ENCODE assay signal across 8 cellular contexts in the genomic region with DNA sequence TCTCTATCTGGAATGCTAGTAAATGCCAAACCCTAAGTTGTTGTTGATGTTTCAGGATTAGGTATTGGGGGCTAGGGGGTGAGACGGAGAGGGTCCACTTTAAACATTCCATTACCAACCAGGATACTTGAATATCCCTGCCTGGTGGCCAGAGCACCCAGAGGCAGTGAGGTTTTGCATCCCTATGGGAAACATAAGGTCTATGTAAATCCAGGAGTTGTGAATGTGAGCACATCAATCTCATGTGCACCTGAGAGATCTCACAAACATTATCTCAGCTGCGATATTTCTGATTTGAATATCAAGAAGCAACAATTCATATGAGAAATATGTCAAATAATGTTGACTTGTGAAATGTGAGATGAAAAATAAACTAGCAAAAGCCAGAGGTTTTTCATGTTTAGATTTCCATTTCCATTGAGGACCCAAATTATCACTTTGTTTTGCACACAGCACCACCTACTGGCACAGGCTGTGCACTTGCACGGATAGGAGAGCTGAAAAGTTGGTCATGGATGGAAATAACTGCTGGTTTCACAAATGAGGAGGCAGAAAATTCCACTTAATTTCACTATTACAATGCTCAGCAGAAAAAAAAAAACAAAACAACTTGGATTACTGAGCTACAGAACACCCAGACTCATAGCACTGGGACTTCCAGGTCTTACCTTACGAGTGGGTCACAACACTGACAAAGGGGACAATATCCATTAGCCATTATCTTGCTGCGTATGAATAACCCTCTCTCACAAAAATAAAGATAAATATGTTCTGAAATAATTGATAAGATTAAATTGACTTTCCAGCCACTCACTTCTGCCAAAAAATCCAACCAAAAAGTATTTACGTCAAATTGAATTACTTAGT.
DNase-seq lines count a peak whose midpoint lies in the region; ATAC-seq and TF ChIP-seq lines count a peak whose summit lies in the region.

No MANE protein-coding gene starts in this region.

- ATAC-seq in HG03565 (IDR thresholded peaks at IDR 0.05; ENCODE audit: unreplicated experiment) (peak; percentile 59), GM18867 (IDR thresholded peaks at IDR 0.05; ENCODE audit: unreplicated experiment) (no peak)

- no peaks in the 10 kb centered on the region for H3K27me3 Mint-ChIP-seq in progenitor cell of endocrine pancreas

- H3K4me3 Mint-ChIP-seq in progenitor cell of endocrine pancreas (ENCODE audit: low read depth): no peak overlapping the region

- intact Hi-C loops in head of caudate nucleus (cut with DNase I): loop anchor here (10.0 kb wide), 2 partner anchors 374 to 554 kb away; no protein-coding TSS in a partner anchor

- no peak overlapping the region for H3K9ac ChIP-seq in OCI-LY1 (ENCODE audit: low read length)

- no peak overlapping the region for H3K27ac Mint-ChIP-seq in progenitor cell of endocrine pancreas

- peaks cover 11% of the 10 kb centered on the region for H3K4me1 Mint-ChIP-seq in progenitor cell of endocrine pancreas (ENCODE audit: low read depth)

- peaks cover 11% of the 10 kb centered on the region for H3K4me1 ChIP-seq in OCI-LY1 (ENCODE audit: insufficient read depth, low read length, severe bottlenecking)

- no peak overlapping the region for H3K4me3 ChIP-seq in OCI-LY1 (ENCODE audit: low read depth, low read length, poor library complexity, severe bottlenecking)

- no peak overlapping the region for H2AFZ ChIP-seq in OCI-LY1 (ENCODE audit: low read length)

- H3K79me2 ChIP-seq in OCI-LY1 (ENCODE audit: insufficient read depth, low read length): no peaks in the 10 kb centered on the region

- no peaks in the 10 kb centered on the region for H3K9me3 ChIP-seq in OCI-LY1 (ENCODE audit: low read length)

- H3F3A ChIP-seq in OCI-LY1 (ENCODE audit: insufficient read depth, low read length): no peaks in the 10 kb centered on the region

- no peaks in the 10 kb centered on the region for H3K36me3 ChIP-seq in OCI-LY1 (ENCODE audit: insufficient read depth, low read length)

- H3K9me3 Mint-ChIP-seq in progenitor cell of endocrine pancreas (ENCODE audit: low read depth): no peaks in the 10 kb centered on the region

- no peaks in the 10 kb centered on the region for H4K20me1 ChIP-seq in OCI-LY1 (ENCODE audit: insufficient read depth, low read length)

- H3K27ac ChIP-seq in OCI-LY1 (ENCODE audit: low read depth, low read length, poor library complexity, severe bottlenecking): no peak overlapping the region

- peak; percentile 84 for DNase-seq in DMS 273 (lab: John Stamatoyannopoulos, UW; ENCODE audit: unreplicated experiment)
- DNase-seq in DMS 273 treated with DMSO at 0.1 percent for 48 hours (lab: John Stamatoyannopoulos, UW): no peak
- peak; percentile 29 for DNase-seq in activated naive CD4-positive, alpha-beta T cell treated with anti-CD3 and anti-CD28 coated beads, Interleukin-2, amount 50 U/mL, for 16 hours
- peak; percentile 45 to 89 (median 76) for DNase-seq in head of caudate nucleus
- peak; percentile 56 for DNase-seq in progenitor cell of endocrine pancreas (ENCODE audit: low spot score, unreplicated experiment)

- no peaks in the 10 kb centered on the region for H3K9me2 ChIP-seq in OCI-LY1 (ENCODE audit: low read depth, low read length)

- no peaks in the 10 kb centered on the region for H3K27me3 ChIP-seq in OCI-LY1 (ENCODE audit: insufficient read depth, low read length)

- H3K4me2 ChIP-seq in OCI-LY1 (ENCODE audit: low read length): no peak overlapping the region

- TF ChIP-seq CTCF in OCI-LY1 (IDR thresholded peaks at IDR 0.05; ENCODE audit: low read length): peak; percentile 100
- peak; percentile 98 for TF ChIP-seq CTCF in progenitor cell of endocrine pancreas (IDR thresholded peaks at IDR 0.05; ENCODE audit: unreplicated experiment)

- H3K36me3 Mint-ChIP-seq in progenitor cell of endocrine pancreas (ENCODE audit: insufficient read depth): no peaks in the 10 kb centered on the region
